ENCODE assay signal across 16 cellular contexts in genomic region chr1:94329276-94329675, GRCh38.
DNase-seq lines count a peak whose midpoint lies in the region; ATAC-seq, FAIRE-seq and TF ChIP-seq lines count a peak whose summit lies in the region.
"Had no signal": no experiment of that assay in that cellular context is flagged by ENCODE, and none has a peak within 500 bp of the region (broad histone marks: within the 10 kb centered on the region; RNA-seq: fewer than 3 reads in every experiment).

No MANE protein-coding gene starts in this region.

- WGBS in HepG2 (ENCODE audit: low lambda C conversion rate), result 84% methylated on average over 4 of the region's 4 CpGs
- WGBS in right lobe of liver (ENCODE audit: insufficient coverage, low coverage, low lambda C conversion rate, missing lambda C conversion rate), result 69% methylated on average over 4 of the region's 4 CpGs
- 84% methylated on average over 4 of the region's 4 CpGs for WGBS in upper lobe of left lung, 2 donors

- ATAC-seq in HepG2, result no peak
- ATAC-seq in right lobe of liver, result no peak
- ATAC-seq in Panc1, result no peak
- no peak for ATAC-seq in upper lobe of left lung (ENCODE audit: low FRiP score in 2 of 2)
- ATAC-seq in HG02885 (IDR thresholded peaks at IDR 0.05; ENCODE audit: poor library complexity, unreplicated experiment), result no peak
- no peak for ATAC-seq in HG02763 (IDR thresholded peaks at IDR 0.05; ENCODE audit: unreplicated experiment)

- TF ChIP-seq POLR2A in HepG2 (IDR thresholded peaks at IDR 0.05; ENCODE audit: insufficient read depth in 1 of 2, low read depth in 2 of 2, low read length in 2 of 2), result no peak
- TF ChIP-seq POLR2A in right lobe of liver (IDR thresholded peaks at IDR 0.05), result no peak
- no peak for TF ChIP-seq POLR2A in upper lobe of left lung (IDR thresholded peaks at IDR 0.05)

- TF ChIP-seq EP300 in HepG2 (IDR thresholded peaks at IDR 0.05; ENCODE audit: low read depth in 2 of 2, low read length in 2 of 2) (no peak), HepG2 (CRISPR knock-in tag; IDR thresholded peaks at IDR 0.05; ENCODE audit: borderline replicate concordance) (no peak), upper lobe of left lung (IDR thresholded peaks at IDR 0.05) (no peak)

- no peaks in the 10 kb centered on the region for H4K20me1 ChIP-seq in HepG2 (ENCODE audit: insufficient read depth, low read length)

- POLR2A ChIA-PET in HepG2 (lab: Yijun Ruan, JAX) (interaction anchor here (1.0 to 1.7 kb wide), 4 partner anchors 12 to 285 kb away, joined by 4 to 6 read pairs (median 6); no protein-coding TSS in a partner anchor), Panc1 (lab: Charles Lee) (interaction anchor here (1.4 kb wide), 1 partner anchor 92 kb away, joined by 4 read pairs; the partner anchor contains the start of gene ARHGAP29)

- no peaks in the 10 kb centered on the region for H3K9me3 ChIP-seq in HepG2 (ENCODE audit: low read length)
- H3K9me3 ChIP-seq in right lobe of liver, result no peaks in the 10 kb centered on the region
- H3K9me3 ChIP-seq in Panc1 (ENCODE audit: control insufficient read depth, insufficient read depth, low read depth, low read length), result no peaks in the 10 kb centered on the region
- H3K9me3 ChIP-seq in upper lobe of left lung, result no peaks in the 10 kb centered on the region
- H3K9me3 ChIP-seq: Caco-2 had no signal

- no peak overlapping the region for H3K4me2 ChIP-seq in HepG2 (ENCODE audit: low read depth, low read length)
- H3K4me2 ChIP-seq: KMS-11 had no signal

- H3K4me3 ChIP-seq in HepG2 (replicated peaks in 1 of 3; ENCODE audit: insufficient read depth in 1 of 3, low read depth in 2 of 3, low read length in 3 of 3) (no peak overlapping the region), right lobe of liver (no peak overlapping the region), Panc1 (ENCODE audit: low read depth in 2 of 2, low read length in 2 of 2) (no peak overlapping the region), fibroblast of the aortic adventitia (ENCODE audit: low read depth, low read length) (no peak overlapping the region), upper lobe of left lung (no peak overlapping the region)

- FAIRE-seq in HepG2 (lab: Jason Lieb, UNC), result no peak
- FAIRE-seq: GM19239, RCC 7860 had no signal

- peaks cover 52% of the 10 kb centered on the region for H3K4me1 ChIP-seq in HepG2 (ENCODE audit: insufficient read depth, low read length)
- peaks cover 0 to 4% (median 0%) of the 10 kb centered on the region in 4 donors for H3K4me1 ChIP-seq in right lobe of liver
- peaks cover 83% of the 10 kb centered on the region for H3K4me1 ChIP-seq in Panc1 (ENCODE audit: control insufficient read depth, insufficient read depth, low read length)
- peaks cover 15 to 44% (median 31%) of the 10 kb centered on the region in 4 donors for H3K4me1 ChIP-seq in upper lobe of left lung

- BruUV-seq in HepG2 (replicated peaks; lab: Mats Ljungman, UMichigan), result no TSS peak
- no TSS peak for BruUV-seq in Panc1 (replicated peaks; lab: Mats Ljungman, UMichigan)

- H3K27me3 ChIP-seq in HepG2 (ENCODE audit: control insufficient read depth in 1 of 2, insufficient read depth in 2 of 2, low read length in 2 of 2) (no peaks in the 10 kb centered on the region), right lobe of liver (no peaks in the 10 kb centered on the region), Panc1 (ENCODE audit: control insufficient read depth, insufficient read depth, low read length) (no peaks in the 10 kb centered on the region), upper lobe of left lung (no peaks in the 10 kb centered on the region)

- in situ Hi-C loops in HepG2 (cut with HindIII; ENCODE audit: extremely low pct_ligation_motif_present, low pct_unique_long_range_greater_than_20kb), result no loop called here
- in situ Hi-C loops in Panc1 (cut with HindIII; ENCODE audit: low pct_unique_long_range_greater_than_20kb, low sequenced_read_pairs), result no loop called here

- H3K36me3 ChIP-seq in HepG2 (replicated peaks in 1 of 2; ENCODE audit: control insufficient read depth in 1 of 2, insufficient read depth in 2 of 2, low read length in 2 of 2) (no peaks in the 10 kb centered on the region), right lobe of liver (no peaks in the 10 kb centered on the region), Panc1 (ENCODE audit: control insufficient read depth, insufficient read depth, low read length) (no peaks in the 10 kb centered on the region), upper lobe of left lung (no peaks in the 10 kb centered on the region)

- CTCF ChIA-PET in HepG2 (lab: Yijun Ruan, JAX; ENCODE audit: low intra/inter-chr PET ratio, low total read pairs) (interaction anchor here (1.2 to 1.4 kb wide), 3 partner anchors 88 to 304 kb away, joined by 3 to 6 read pairs (median 4); no protein-coding TSS in a partner anchor), Panc1 (lab: Charles Lee) (interaction anchor here (0.6 kb wide), 1 partner anchor 102 kb away, joined by 3 read pairs; no protein-coding TSS in a partner anchor)

- H2AFZ ChIP-seq in HepG2 (ENCODE audit: low read length), result no peak overlapping the region

- no peaks in the 10 kb centered on the region for H3K79me2 ChIP-seq in HepG2 (ENCODE audit: insufficient read depth, low read length)

- no peak overlapping the region for H3K9ac ChIP-seq in HepG2 (ENCODE audit: insufficient read depth, low read depth, low read length)
- H3K9ac ChIP-seq: KMS-11 had no signal

- H3K27ac ChIP-seq in HepG2 (ENCODE audit: extremely low read length, insufficient read depth, low read length), result no peak overlapping the region
- no peak overlapping the region for H3K27ac ChIP-seq in right lobe of liver
- H3K27ac ChIP-seq in Panc1 (ENCODE audit: low read length), result peak overlapping the region; percentile 100
- H3K27ac ChIP-seq in upper lobe of left lung, result peak overlapping the region in 3 of 4 donors; percentile 2 to 76 (median 36)
- H3K27ac ChIP-seq: KMS-11 had no signal

- no peak for TF ChIP-seq CTCF in HepG2 (CRISPR knock-in tag; IDR thresholded peaks at IDR 0.05)
- no peak for TF ChIP-seq CTCF in right lobe of liver (IDR thresholded peaks at IDR 0.05)
- no peak for TF ChIP-seq CTCF in Panc1 (IDR thresholded peaks at IDR 0.05)
- TF ChIP-seq CTCF in fibroblast of the aortic adventitia (IDR thresholded peaks at IDR 0.05; ENCODE audit: insufficient read depth, low read length), result no peak
- TF ChIP-seq CTCF in upper lobe of left lung (IDR thresholded peaks at IDR 0.05), result no peak

- TF ChIP-seq RAD21 in HepG2 (CRISPR knock-in tag; IDR thresholded peaks at IDR 0.05), result no peak

- DNase-seq in HepG2 (ENCODE audit: low spot score) (no peak), right lobe of liver (no peak), Panc1 (ENCODE audit: low read depth, low spot score) (no peak), fibroblast of the aortic adventitia (ENCODE audit: low read depth) (peak; percentile 29), upper lobe of left lung (no peak)
- no peak for DNase-seq in NK-92 treated with Interleukin-12 subunit alpha and Interleukin-12 subunit beta, amount 100 ng/mL, for 24 hours (lab: John Stamatoyannopoulos, UW)
- DNase-seq: Caco-2, NCI-H1436 treated with DMSO at 0.1 percent for 48 hours, NCI-H2029 treated with DMSO at 0.1 percent for 48 hours, NCI-H2171 treated with DMSO at 0.1 percent for 48 hours, NCI-H510A treated with DMSO at 0.1 percent for 48 hours had no signal

- intact Hi-C loops in HepG2 (cut with micrococcal nuclease; ENCODE audit: unreplicated experiment) (no loop called here), right lobe of liver (cut with DNase I) (no loop called here), Panc1 (cut with micrococcal nuclease; ENCODE audit: unreplicated experiment) (no loop called here)

TF ChIP-seq in HepG2, 621 proteins besides CTCF, POLR2A, EP300 and RAD21:
- TF ChIP-seq MAFK (conservative IDR thresholded peaks at IDR 0.05 in 1 of 2, IDR thresholded peaks at IDR 0.05 in 1 of 2; ENCODE audit: low read length in 2 of 2) (peak; percentile 19 to 27; a peak in 1 of 4 replicates), PRDM15 (CRISPR knock-in tag; IDR thresholded peaks at IDR 0.05) (no peak)

Comparison
In these comparisons a context has a peak if more than half of its experiments do, and no peak if none do; other contexts are left out.
1. H3K27ac ChIP-seq: peak in Panc1 (single experiment) and upper lobe of left lung (3 of 4); none in HepG2 (single experiment) and right lobe of liver (0 of 3).